ENCODE assay signal across 16 cellular contexts in the genomic region with DNA sequence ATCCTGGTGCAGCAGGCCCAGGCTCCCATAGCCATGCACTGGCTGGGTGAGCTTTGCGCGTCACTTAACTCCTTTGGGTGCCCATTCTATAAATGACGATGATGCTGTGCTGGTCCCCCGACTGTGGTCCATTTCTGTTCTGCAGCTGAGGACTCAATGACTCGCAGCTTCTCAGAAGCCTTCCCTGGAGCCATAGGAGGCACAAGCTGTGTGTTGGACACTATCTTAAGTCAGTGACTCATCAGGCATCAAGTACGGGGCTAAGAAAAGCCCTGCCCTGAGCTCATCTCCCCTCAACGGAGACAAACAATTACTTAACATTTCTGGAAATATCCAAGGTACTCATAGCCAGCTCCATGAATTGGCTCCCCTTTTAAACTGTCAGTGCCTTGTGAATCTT. TPM values are rescaled to one million over a fixed set of nuclear protein-coding genes. Genes with fewer than 3 reads are reported as not detected.
DNase-seq lines count a peak whose midpoint lies in the region; ATAC-seq and TF ChIP-seq lines count a peak whose summit lies in the region.
"Had no signal": no experiment of that assay in that cellular context is flagged by ENCODE, and none has a peak within 500 bp of the region (broad histone marks: within the 10 kb centered on the region; RNA-seq: fewer than 3 reads in every experiment).

No MANE protein-coding gene starts in this region.

- H3K9me3 ChIP-seq in adipocyte (ENCODE audit: control insufficient read depth, low read length) (no peaks in the 10 kb centered on the region), skeletal muscle tissue (ENCODE audit: control insufficient read depth in 3 of 3, low read length in 3 of 3) (no peaks in the 10 kb centered on the region), prostate gland (no peaks in the 10 kb centered on the region)

- ATAC-seq in HG02571 (IDR thresholded peaks at IDR 0.05; ENCODE audit: unreplicated experiment): no peak
- ATAC-seq in HG03097 (IDR thresholded peaks at IDR 0.05; ENCODE audit: low FRiP score, unreplicated experiment): no peak
- ATAC-seq: activated T-cell treated with anti-CD3 and anti-CD28 coated beads, Interleukin-2, amount 50 U/mL, for 72 hours; HCT116 had no signal

- no peak overlapping the region for H3K27ac Mint-ChIP-seq in activated T-helper 1 cell treated with anti-CD3 and anti-CD28 coated beads, Interleukin-12 subunit alpha, Interleukin-12 subunit beta, Interleukin-2, Interleukin-4 antibody, amounts not matched to agents 30 ng/mL and 10 ng/mL and 1 ng/mL, durations not matched to agents 14 hours and 24 hours and 36 hours
- H3K27ac Mint-ChIP-seq: activated B cell treated with CpG ODN at 0.5 μM for 24 hours; activated T-cell treated with anti-CD3 and anti-CD28 coated beads, Interleukin-2, amount 50 U/mL, for 72 hours; memory B cell had no signal

- no peaks in the 10 kb centered on the region for H3K27me3 Mint-ChIP-seq in activated T-helper 1 cell treated with anti-CD3 and anti-CD28 coated beads, Interleukin-12 subunit alpha, Interleukin-12 subunit beta, Interleukin-2, Interleukin-4 antibody, amounts not matched to agents 30 ng/mL and 10 ng/mL and 1 ng/mL, durations not matched to agents 14 hours and 24 hours and 36 hours (ENCODE audit: insufficient read depth)
- H3K27me3 Mint-ChIP-seq: activated B cell treated with CpG ODN at 0.5 μM for 24 hours; central memory CD8-positive, alpha-beta T cell; memory B cell had no signal

- H3K4me3 Mint-ChIP-seq in activated T-helper 1 cell treated with anti-CD3 and anti-CD28 coated beads, Interleukin-12 subunit alpha, Interleukin-12 subunit beta, Interleukin-2, Interleukin-4 antibody, amounts not matched to agents 30 ng/mL and 10 ng/mL and 1 ng/mL, durations not matched to agents 14 hours and 24 hours and 36 hours: no peak overlapping the region
- H3K4me3 Mint-ChIP-seq: activated B cell treated with CpG ODN at 0.5 μM for 24 hours; activated T-cell treated with anti-CD3 and anti-CD28 coated beads, Interleukin-2, amount 50 U/mL, for 72 hours; central memory CD8-positive, alpha-beta T cell; memory B cell had no signal

- peak; percentile 59 for DNase-seq in GM04503 (ENCODE audit: low read depth)
- DNase-seq in adipocyte (ENCODE audit: low read depth): peak; percentile 41
- DNase-seq in foreskin fibroblast: peak; percentile 72 to 81
- DNase-seq in prostate gland (ENCODE audit: low spot score): no peak
- no peak for DNase-seq in activated T-helper 1 cell treated with anti-CD3 and anti-CD28 coated beads, Interleukin-12 subunit alpha, Interleukin-12 subunit beta, Interleukin-2, Interleukin-4 antibody, amounts not matched to agents 30 ng/mL and 10 ng/mL and 1 ng/mL, durations not matched to agents 14 hours and 24 hours and 36 hours (ENCODE audit: low spot score)
- DNase-seq: activated B cell treated with CpG ODN at 0.5 μM for 24 hours; activated T-cell treated with anti-CD3 and anti-CD28 coated beads, Interleukin-2, amount 50 U/mL, for 72 hours; Kasumi-1; NCI-H446 treated with DMSO at 0.1 percent for 48 hours; SHP77 had no signal

- H3K36me3 ChIP-seq in adipocyte (ENCODE audit: control insufficient read depth, insufficient read depth, low read length, severe bottlenecking) (peaks cover 45% of the 10 kb centered on the region), skeletal muscle tissue (ENCODE audit: control insufficient read depth in 3 of 3, insufficient read depth in 3 of 3, low read length in 3 of 3) (peaks cover 20 to 34% (median 31%) of the 10 kb centered on the region in 3 donors), prostate gland (no peaks in the 10 kb centered on the region)

- no peaks in the 10 kb centered on the region for H3K9me3 Mint-ChIP-seq in activated T-helper 1 cell treated with anti-CD3 and anti-CD28 coated beads, Interleukin-12 subunit alpha, Interleukin-12 subunit beta, Interleukin-2, Interleukin-4 antibody, amounts not matched to agents 30 ng/mL and 10 ng/mL and 1 ng/mL, durations not matched to agents 14 hours and 24 hours and 36 hours
- H3K9me3 Mint-ChIP-seq: activated B cell treated with CpG ODN at 0.5 μM for 24 hours; activated T-cell treated with anti-CD3 and anti-CD28 coated beads, Interleukin-2, amount 50 U/mL, for 72 hours; central memory CD8-positive, alpha-beta T cell; memory B cell had no signal

- no peaks in the 10 kb centered on the region for H3K36me3 Mint-ChIP-seq in activated T-helper 1 cell treated with anti-CD3 and anti-CD28 coated beads, Interleukin-12 subunit alpha, Interleukin-12 subunit beta, Interleukin-2, Interleukin-4 antibody, amounts not matched to agents 30 ng/mL and 10 ng/mL and 1 ng/mL, durations not matched to agents 14 hours and 24 hours and 36 hours (ENCODE audit: low read depth)

- intact Hi-C loops in prostate gland (cut with DNase I): loop anchor here (5.0 to 10.0 kb wide), 2 partner anchors 49 to 226 kb away; partner anchors contain the start of gene STIMATE
- intact Hi-C loops in activated T-helper 1 cell treated with anti-CD3 and anti-CD28 coated beads, Interleukin-12 subunit alpha, Interleukin-12 subunit beta, Interleukin-2, Interleukin-4 antibody, amounts not matched to agents 30 ng/mL and 10 ng/mL and 1 ng/mL, durations not matched to agents 14 hours and 24 hours and 36 hours (cut with micrococcal nuclease): loop anchor here (10.0 kb wide), 1 partner anchor 346 kb away; no protein-coding TSS in a partner anchor

- H3K9ac ChIP-seq in adipocyte (ENCODE audit: low read length) (no peak overlapping the region), skeletal muscle tissue (ENCODE audit: low read depth in 1 of 3, low read length in 3 of 3) (peak overlapping the region; percentile 28 to 74 (median 60))

- peaks cover 7% of the 10 kb centered on the region for H3K4me1 Mint-ChIP-seq in activated T-helper 1 cell treated with anti-CD3 and anti-CD28 coated beads, Interleukin-12 subunit alpha, Interleukin-12 subunit beta, Interleukin-2, Interleukin-4 antibody, amounts not matched to agents 30 ng/mL and 10 ng/mL and 1 ng/mL, durations not matched to agents 14 hours and 24 hours and 36 hours (ENCODE audit: low read depth)
- H3K4me1 Mint-ChIP-seq: activated B cell treated with CpG ODN at 0.5 μM for 24 hours; central memory CD8-positive, alpha-beta T cell; memory B cell had no signal

- no peaks in the 10 kb centered on the region for H3K27me3 ChIP-seq in adipocyte (replicated peaks; ENCODE audit: control insufficient read depth, insufficient read depth, low read length)
- no peaks in the 10 kb centered on the region for H3K27me3 ChIP-seq in skeletal muscle tissue (ENCODE audit: control insufficient read depth in 3 of 3, insufficient read depth in 3 of 3, low read length in 3 of 3)
- no peaks in the 10 kb centered on the region for H3K27me3 ChIP-seq in prostate gland (replicated peaks; ENCODE audit: insufficient read depth)

- H3K4me3 ChIP-seq in adipocyte (ENCODE audit: low read length) (no peak overlapping the region), foreskin fibroblast (ENCODE audit: low read depth in 1 of 2, low read length in 2 of 2) (no peak overlapping the region), skeletal muscle tissue (ENCODE audit: low read length in 3 of 3) (peak overlapping the region in 2 of 3 donors; percentile 7 to 19), prostate gland (no peak overlapping the region)

- WGBS in prostate gland: 67% methylated on average over 7 of the region's 7 CpGs

- H3K4me1 ChIP-seq in adipocyte (ENCODE audit: control insufficient read depth, insufficient read depth, low read length): peaks cover 25% of the 10 kb centered on the region
- H3K4me1 ChIP-seq in skeletal muscle tissue (ENCODE audit: control insufficient read depth in 3 of 3, insufficient read depth in 3 of 3, low read length in 3 of 3): peaks cover 45 to 70% (median 66%) of the 10 kb centered on the region in 3 donors
- H3K4me1 ChIP-seq in prostate gland (replicated peaks): no peaks in the 10 kb centered on the region

- TF ChIP-seq CTCF in foreskin fibroblast (IDR thresholded peaks at IDR 0.05; ENCODE audit: low read depth, low read length) (no peak), prostate gland (IDR thresholded peaks at IDR 0.05) (no peak)

- H3K27ac ChIP-seq in skeletal muscle tissue (ENCODE audit: low read depth, low read length) (peak overlapping the region; percentile 97), prostate gland (no peak overlapping the region)

- no peak for TF ChIP-seq POLR2A in prostate gland (IDR thresholded peaks at IDR 0.05)

RNA-seq across cellular contexts. Expression of gene MUSTN1, which starts 13.8 kb away (rescaled TPM):
- total RNA-seq in skeletal muscle tissue (35.5 TPM), prostate gland (10 to 100 TPM; 10.5 to 14.4 TPM)
- total RNA-seq in activated T-helper 1 cell treated with anti-CD3 and anti-CD28 coated beads, Interleukin-12 subunit alpha, Interleukin-12 subunit beta, Interleukin-2, Interleukin-4 antibody, amounts not matched to agents 30 ng/mL and 10 ng/mL and 1 ng/mL, durations not matched to agents 14 hours and 24 hours and 36 hours: 1.7 TPM in 1 of 2 replicates, not detected in the other

RNA-seq across cellular contexts. Expression of gene ITIH4, which starts 18.1 kb away (rescaled TPM):
- total RNA-seq in skeletal muscle tissue: 4.2 TPM
- total RNA-seq in prostate gland: 1 to 10 TPM; 4.9 to 5.5 TPM
- total RNA-seq in activated T-helper 1 cell treated with anti-CD3 and anti-CD28 coated beads, Interleukin-12 subunit alpha, Interleukin-12 subunit beta, Interleukin-2, Interleukin-4 antibody, amounts not matched to agents 30 ng/mL and 10 ng/mL and 1 ng/mL, durations not matched to agents 14 hours and 24 hours and 36 hours: 3.1 and 4.8 TPM in 2 replicates

RNA-seq across cellular contexts. Expression of gene STIMATE, which starts 48.7 kb away (rescaled TPM):
- total RNA-seq in skeletal muscle tissue: 8.9 TPM
- total RNA-seq in prostate gland: 10 to 100 TPM in 1 of 2 donors, 1 to 10 TPM in 1; 7.2 to 20.5 TPM
- total RNA-seq in activated T-helper 1 cell treated with anti-CD3 and anti-CD28 coated beads, Interleukin-12 subunit alpha, Interleukin-12 subunit beta, Interleukin-2, Interleukin-4 antibody, amounts not matched to agents 30 ng/mL and 10 ng/mL and 1 ng/mL, durations not matched to agents 14 hours and 24 hours and 36 hours: 19.8 and 20.1 TPM in 2 replicates

RNA-seq across cellular contexts. Expression of gene ITIH3, which starts 54.0 kb away (rescaled TPM):
- total RNA-seq in skeletal muscle tissue: 2.1 TPM
- total RNA-seq in prostate gland: 1 to 10 TPM in 1 of 2 donors, under 1 TPM in 1; 0.46 to 9.6 TPM
- 0.42 TPM in 1 of 2 replicates, not detected in the other for total RNA-seq in activated T-helper 1 cell treated with anti-CD3 and anti-CD28 coated beads, Interleukin-12 subunit alpha, Interleukin-12 subunit beta, Interleukin-2, Interleukin-4 antibody, amounts not matched to agents 30 ng/mL and 10 ng/mL and 1 ng/mL, durations not matched to agents 14 hours and 24 hours and 36 hours
- total RNA-seq: activated B cell treated with CpG ODN at 0.5 μM for 24 hours; activated T-cell treated with anti-CD3 and anti-CD28 coated beads, Interleukin-2, amount 50 U/mL, for 72 hours had no signal

Comparison
In these comparisons a context has a peak if more than half of its experiments do, and no peak if none do; other contexts are left out.
1. DNase-seq: peak in GM04503 (single experiment), adipocyte (single experiment) and foreskin fibroblast (2 of 2); none in prostate gland (single experiment) and activated T-helper 1 cell treated with anti-CD3 and anti-CD28 coated beads, Interleukin-12 subunit alpha, Interleukin-12 subunit beta, Interleukin-2, Interleukin-4 antibody, amounts not matched to agents 30 ng/mL and 10 ng/mL and 1 ng/mL, durations not matched to agents 14 hours and 24 hours and 36 hours (single experiment).
2. H3K4me3 ChIP-seq: peak in skeletal muscle tissue (2 of 3); none in adipocyte (single experiment), foreskin fibroblast (0 of 2) and prostate gland (0 of 2).